ENCODE assay signal across 11 cellular contexts in genomic region chr10:74047304-74047703, GRCh38. TPM values are rescaled to one million over a fixed set of nuclear protein-coding genes. Genes with fewer than 3 reads are reported as not detected.
A peak's percentile ranks its signal among the peaks of the same experiment; 100 is the strongest.
DNase-seq lines count a peak whose midpoint lies in the region; ATAC-seq and TF ChIP-seq lines count a peak whose summit lies in the region.
"Had no signal": no experiment of that assay in that cellular context is flagged by ENCODE, and none has a peak within 500 bp of the region (broad histone marks: within the 10 kb centered on the region; RNA-seq: fewer than 3 reads in every experiment).

No MANE protein-coding gene starts in this region.

- H3K9me3 ChIP-seq in tibial artery, result no peaks in the 10 kb centered on the region

- peaks cover 16 to 24% (median 21%) of the 10 kb centered on the region in 3 donors for H3K36me3 ChIP-seq in tibial artery

- no peak overlapping the region for H3K4me3 ChIP-seq in tibial artery

- peaks cover 0 to 91% (median 43%) of the 10 kb centered on the region in 4 donors for H3K4me1 ChIP-seq in tibial artery
- H3K4me1 ChIP-seq: foreskin keratinocyte had no signal

- intact Hi-C loops in tibial artery (cut with DNase I; ENCODE audit: low total_unique reads), result no loop called here
- intact Hi-C loops in posterior vena cava (cut with DNase I), result no loop called here

- no peak for ATAC-seq in HG02610 (IDR thresholded peaks at IDR 0.05; ENCODE audit: unreplicated experiment)
- ATAC-seq: activated CD4-positive, alpha-beta T cell treated with anti-CD3 and anti-CD28 coated beads for 36 hours; foreskin keratinocyte had no signal

- peak overlapping the region; percentile 29 to 48 for H3K27ac ChIP-seq in tibial artery
- H3K27ac ChIP-seq: foreskin keratinocyte had no signal

- no peaks in the 10 kb centered on the region for H3K27me3 ChIP-seq in tibial artery
- H3K27me3 ChIP-seq: foreskin keratinocyte had no signal

- DNase-seq in SIG-M5 treated with dmso at 0.1 percent for 504 hours (lab: John Stamatoyannopoulos, UW; ENCODE audit: unreplicated experiment) (peak; percentile 29), SIG-M5 (lab: John Stamatoyannopoulos, UW) (no peak), SKM-1 (lab: John Stamatoyannopoulos, UW; ENCODE audit: unreplicated experiment) (peak; percentile 44), iris pigment epithelial cell (ENCODE audit: low read depth) (peak; percentile 81), tibial artery (no peak), posterior vena cava (ENCODE audit: low spot score) (no peak)
- no peak for DNase-seq in stimulated activated CD4-positive, alpha-beta T cell treated with anti-CD3 and anti-CD28 coated beads, Interleukin-4, amount 100 ng/mL, for 4 hours
- DNase-seq: activated CD4-positive, alpha-beta T cell treated with anti-CD3 and anti-CD28 coated beads for 36 hours; foreskin keratinocyte; NCI-H1105 had no signal

- no peak for TF ChIP-seq CTCF in tibial artery (IDR thresholded peaks at IDR 0.05)

RNA-seq across cellular contexts. Expression of gene VCL, which starts 49.4 kb away (rescaled TPM):
- 100 to 1,000 TPM; 419 to 480 TPM for total RNA-seq in posterior vena cava

Comparison
In these comparisons a context has a peak if more than half of its experiments do, and no peak if none do; other contexts are left out.
1. DNase-seq: peak in SIG-M5 treated with dmso at 0.1 percent for 504 hours (single experiment), SKM-1 (single experiment) and iris pigment epithelial cell (single experiment); none in SIG-M5 (single experiment), tibial artery (0 of 2), posterior vena cava (single experiment) and stimulated activated CD4-positive, alpha-beta T cell treated with anti-CD3 and anti-CD28 coated beads, Interleukin-4, amount 100 ng/mL, for 4 hours (0 of 2).